Comparison of ENCODE assay signal across 1 cellular context in genomic region chr15:45107941-45108630, GRCh38.
TF ChIP-seq lines count a peak whose summit lies in the region.

No MANE protein-coding gene starts in this region.

TF ChIP-seq in IMR-90, 13 proteins besides CTCF, POLR2A, EP300 and RAD21:
- TF ChIP-seq RFX5 (IDR thresholded peaks at IDR 0.05; ENCODE audit: low read depth, low read length) = no peak
- TF ChIP-seq SMC3 (IDR thresholded peaks at IDR 0.05; ENCODE audit: low read depth, low read length) = no peak
- no peak for TF ChIP-seq CHD1 (IDR thresholded peaks at IDR 0.05; ENCODE audit: low read depth, low read length)
- TF ChIP-seq CEBPB (IDR thresholded peaks at IDR 0.05; ENCODE audit: low read depth, low read length) = no peak
- TF ChIP-seq MAZ (IDR thresholded peaks at IDR 0.05; ENCODE audit: borderline replicate concordance, low read depth, low read length) = no peak
- TF ChIP-seq FOS (IDR thresholded peaks at IDR 0.05; ENCODE audit: low read depth, low read length) = no peak
- no peak for TF ChIP-seq NFE2L2 (IDR thresholded peaks at IDR 0.05; ENCODE audit: low read depth, low read length)
- no peak for TF ChIP-seq USF2 (IDR thresholded peaks at IDR 0.05; ENCODE audit: low read depth, low read length)
- no peak for TF ChIP-seq MXI1 (IDR thresholded peaks at IDR 0.05; ENCODE audit: borderline replicate concordance, low read depth, low read length)
- no peak for TF ChIP-seq ELK1 (IDR thresholded peaks at IDR 0.05; ENCODE audit: borderline replicate concordance, low read depth, low read length)
- no peak for TF ChIP-seq RCOR1 (IDR thresholded peaks at IDR 0.05; ENCODE audit: insufficient replicate concordance, low read length)
- no peak for TF ChIP-seq BHLHE40 (IDR thresholded peaks at IDR 0.05; ENCODE audit: low read depth, low read length)
- TF ChIP-seq MAFK (IDR thresholded peaks at IDR 0.05; ENCODE audit: low read depth, low read length) = no peak
